ENCODE assay signal across 17 cellular contexts in the genomic region with DNA sequence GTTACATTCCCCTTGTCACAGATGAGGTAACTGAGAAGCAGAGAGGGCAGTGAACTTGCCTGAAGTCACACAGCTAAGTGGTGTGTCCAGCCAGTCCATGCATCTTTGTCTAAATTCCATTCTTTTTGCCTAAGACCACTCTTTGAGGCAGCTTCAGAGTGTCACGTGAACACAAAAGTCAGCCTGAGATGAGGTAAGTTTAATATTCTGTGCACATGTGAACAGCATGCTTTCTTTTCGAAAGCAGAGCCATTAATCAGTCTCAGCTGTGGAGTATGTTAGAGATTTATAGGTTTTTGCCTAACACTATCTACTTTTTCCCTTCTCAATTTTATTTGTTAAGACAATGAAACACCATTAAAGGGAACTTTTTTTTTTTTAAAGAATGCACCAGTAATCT. TPM values are rescaled to one million over a fixed set of nuclear protein-coding genes. Genes with fewer than 3 reads are reported as not detected.
DNase-seq lines count a peak whose midpoint lies in the region; ATAC-seq, FAIRE-seq and TF ChIP-seq lines count a peak whose summit lies in the region.
"Had no signal": no experiment of that assay in that cellular context is flagged by ENCODE, and none has a peak within 500 bp of the region (broad histone marks: within the 10 kb centered on the region; RNA-seq: fewer than 3 reads in every experiment).

No MANE protein-coding gene starts in this region.

- TF ChIP-seq POLR2A in IMR-90 (IDR thresholded peaks at IDR 0.05; ENCODE audit: low read depth, low read length) (no peak), tibial nerve (IDR thresholded peaks at IDR 0.05) (no peak)

- no peak overlapping the region for H4K91ac ChIP-seq in IMR-90 (ENCODE audit: insufficient read depth, low read depth, low read length)

- no peak for ATAC-seq in IMR-90 (ENCODE audit: low read depth)
- ATAC-seq in GM21529 (IDR thresholded peaks at IDR 0.05; ENCODE audit: unreplicated experiment): no peak
- no peak for ATAC-seq in pancreas
- ATAC-seq: K562 had no signal

- H3K36me3 ChIP-seq in IMR-90 (ENCODE audit: control insufficient read depth, insufficient read depth, low read length) (peaks cover 11% of the 10 kb centered on the region; the same call in 1 of the 2 replicates), colonic mucosa (no peaks in the 10 kb centered on the region), muscle layer of colon (ENCODE audit: insufficient read depth, low read length) (peaks cover 5% of the 10 kb centered on the region), tibial nerve (peaks cover 0 to 5% (median 0%) of the 10 kb centered on the region in 3 donors), pancreas (no peaks in the 10 kb centered on the region)
- H3K36me3 ChIP-seq: neutrophil had no signal

- no peak overlapping the region for H2BK5ac ChIP-seq in IMR-90 (ENCODE audit: low read depth, low read length, poor library complexity, severe bottlenecking)

- H3K9me3 ChIP-seq in IMR-90 (ENCODE audit: control insufficient read depth, insufficient read depth, low read length) (no peaks in the 10 kb centered on the region), colonic mucosa (no peaks in the 10 kb centered on the region), muscle layer of colon (ENCODE audit: low read length) (no peaks in the 10 kb centered on the region), tibial nerve (no peaks in the 10 kb centered on the region), pancreas (no peaks in the 10 kb centered on the region)
- H3K9me3 ChIP-seq: neutrophil had no signal

- H3K23ac ChIP-seq in IMR-90 (ENCODE audit: low read depth, low read length): no peak overlapping the region

- H3K27ac ChIP-seq in IMR-90 (ENCODE audit: insufficient read depth, low read length) (no peak overlapping the region), colonic mucosa (peak overlapping the region; percentile 30), muscle layer of colon (ENCODE audit: low read depth, low read length) (peak overlapping the region; percentile 88), tibial nerve (peak overlapping the region; percentile 65 to 97 (median 84)), pancreas (no peak overlapping the region)
- H3K27ac ChIP-seq: epithelial cell of prostate, neutrophil had no signal

- no peak overlapping the region for H2AK9ac ChIP-seq in IMR-90 (replicated peaks; ENCODE audit: low read depth, low read length, poor library complexity)

- H4K5ac ChIP-seq in IMR-90 (ENCODE audit: low read depth, low read length): no peak overlapping the region

- BruUV-seq in IMR-90 (replicated peaks; lab: Mats Ljungman, UMichigan): no TSS peak

- H3K79me1 ChIP-seq in IMR-90 (ENCODE audit: low read depth in 1 of 2, low read length in 2 of 2): peaks cover 0 to 64% of the 10 kb centered on the region in 2 experiments; a peak in 3 of 4 replicates

- no peak overlapping the region for H3K4me2 ChIP-seq in IMR-90 (ENCODE audit: low read depth, low read length)

- no peak overlapping the region for H2BK20ac ChIP-seq in IMR-90 (ENCODE audit: low read depth, low read length)

- H3K4ac ChIP-seq in IMR-90 (ENCODE audit: low read depth, low read length): no peak overlapping the region

- intact Hi-C loops in IMR-90 (cut with micrococcal nuclease): loop anchor here (5.0 kb wide), 1 partner anchor 41 kb away; a partner anchor contains a TSS
- intact Hi-C loops in colonic mucosa (cut with DNase I): no loop called here
- intact Hi-C loops in pancreas (cut with DNase I): no loop called here

- no peak for TF ChIP-seq EP300 in tibial nerve (IDR thresholded peaks at IDR 0.05)

- H4K20me1 ChIP-seq in IMR-90 (ENCODE audit: insufficient read depth, low read length): peaks cover 42% of the 10 kb centered on the region; the same call in 1 of the 2 replicates

- in situ Hi-C loops in IMR-90 (cut with MboI; ENCODE audit: low sequenced_read_pairs): no loop called here

- H3K18ac ChIP-seq in IMR-90 (ENCODE audit: low read depth, low read length): no peak overlapping the region

- no peak for FAIRE-seq in pancreas (lab: Jason Lieb, UNC)
- FAIRE-seq: K562 had no signal

- H3K4me3 ChIP-seq in IMR-90 (ENCODE audit: insufficient read depth, low read depth, low read length): no peak overlapping the region
- no peak overlapping the region for H3K4me3 ChIP-seq in colonic mucosa
- H3K4me3 ChIP-seq in muscle layer of colon (ENCODE audit: low read depth in 1 of 2, low read length in 2 of 2): no peak overlapping the region
- no peak overlapping the region for H3K4me3 ChIP-seq in tibial nerve
- no peak overlapping the region for H3K4me3 ChIP-seq in pancreas
- H3K4me3 ChIP-seq: GM12878, K562 had no signal

- WGBS in IMR-90 (ENCODE audit: extremely low coverage in 2 of 2, insufficient read length in 1 of 2), 2 experiments: no CpG with 5 or more reads among the region's 2 CpGs
- WGBS in tibial nerve, 2 donors: 25 to 51% methylated on average over 2 of the region's 2 CpGs
- WGBS in pancreas, 2 donors: 74 to 78% methylated on average over 2 of the region's 2 CpGs

- no peaks in the 10 kb centered on the region for H3K27me3 ChIP-seq in IMR-90 (ENCODE audit: control insufficient read depth, insufficient read depth, low read length)
- no peaks in the 10 kb centered on the region for H3K27me3 ChIP-seq in colonic mucosa
- no peaks in the 10 kb centered on the region for H3K27me3 ChIP-seq in muscle layer of colon (ENCODE audit: control insufficient read depth in 1 of 2, insufficient read depth in 2 of 2, low read length in 2 of 2)
- no peaks in the 10 kb centered on the region for H3K27me3 ChIP-seq in tibial nerve
- H3K27me3 ChIP-seq in pancreas: no peaks in the 10 kb centered on the region

- peaks cover 31% of the 10 kb centered on the region for H3K4me1 ChIP-seq in IMR-90 (ENCODE audit: control insufficient read depth, insufficient read depth, low read length)
- no peaks in the 10 kb centered on the region for H3K4me1 ChIP-seq in colonic mucosa
- H3K4me1 ChIP-seq in muscle layer of colon (ENCODE audit: insufficient read depth, low read length): peaks cover 62% of the 10 kb centered on the region
- H3K4me1 ChIP-seq in tibial nerve: peaks cover 0 to 81% (median 45%) of the 10 kb centered on the region in 4 donors
- peaks cover 20 to 27% (median 25%) of the 10 kb centered on the region in 3 donors for H3K4me1 ChIP-seq in pancreas

- POLR2A ChIA-PET in IMR-90 (lab: Charles Lee; ENCODE audit: unreplicated experiment): no interaction called here

- no peak for TF ChIP-seq RAD21 in IMR-90 (IDR thresholded peaks at IDR 0.05; ENCODE audit: low read length)

- no peak for TF ChIP-seq CTCF in IMR-90 (conservative IDR thresholded peaks at IDR 0.05; ENCODE audit: low read depth, low read length)
- TF ChIP-seq CTCF in colonic mucosa (IDR thresholded peaks at IDR 0.05): no peak
- no peak for TF ChIP-seq CTCF in tibial nerve (IDR thresholded peaks at IDR 0.05)
- TF ChIP-seq CTCF in pancreas (IDR thresholded peaks at IDR 0.05): no peak

- H2BK120ac ChIP-seq in IMR-90 (ENCODE audit: low read depth, low read length): no peak overlapping the region

- no peak overlapping the region for H2AFZ ChIP-seq in IMR-90 (replicated peaks; ENCODE audit: low read length, poor library complexity)

- H2BK15ac ChIP-seq in IMR-90 (ENCODE audit: low read depth, low read length): no peak overlapping the region; the same call in 2 of the 3 replicates

- peak overlapping the region; percentile 6; the same call in 1 of the 2 replicates for H2AK5ac ChIP-seq in IMR-90 (ENCODE audit: low read depth, low read length)

- no peak overlapping the region for H4K8ac ChIP-seq in IMR-90 (ENCODE audit: low read depth in 2 of 2, low read length in 2 of 2)

- no peak overlapping the region for H3K14ac ChIP-seq in IMR-90 (replicated peaks; ENCODE audit: low read depth, low read length)

- dilution Hi-C loops in IMR-90 (cut with HindIII; ENCODE audit: low sequenced_read_pairs, unreplicated experiment): no loop called here

- CTCF ChIA-PET in IMR-90 (lab: Yijun Ruan, JAX): interaction anchor here (0.6 kb wide), 2 partner anchors 408 to 1491 kb away, joined by 4 to 6 read pairs; no protein-coding TSS in a partner anchor

- H3K9me1 ChIP-seq in IMR-90 (ENCODE audit: insufficient read depth, low read length): peaks cover 40% of the 10 kb centered on the region

- H3K9ac ChIP-seq in IMR-90 (ENCODE audit: low read depth, low read length): no peak overlapping the region
- peak overlapping the region; percentile 37 to 48 for H3K9ac ChIP-seq in colonic mucosa (ENCODE audit: low read depth in 2 of 2, low read length in 2 of 2)
- H3K9ac ChIP-seq in muscle layer of colon (ENCODE audit: low read length): no peak overlapping the region

- DNase-seq in IMR-90 (peak; percentile 52), colonic mucosa (no peak), tibial nerve (ENCODE audit: low spot score in 2 of 2) (no peak), activated gamma-delta T cell (lab: John Stamatoyannopoulos, UW) (no peak), pancreas (no peak)
- DNase-seq: activated CD4-positive, alpha-beta T cell treated with anti-CD3 and anti-CD28 coated beads for 1 hour; DMS153; islet precursor cell; NCI-H187; stimulated activated naive CD4-positive, alpha-beta T cell treated with Interleukin-2 at 50 U/mL for 16 hours; SW 1271 had no signal

- no peak overlapping the region for H3K56ac ChIP-seq in IMR-90 (ENCODE audit: extremely low read depth, insufficient read depth, low read length)

TF ChIP-seq in IMR-90, 13 proteins besides CTCF, POLR2A, EP300 and RAD21 (continues in another document):
- TF ChIP-seq MXI1 (IDR thresholded peaks at IDR 0.05; ENCODE audit: borderline replicate concordance, low read depth, low read length) (no peak), CHD1 (IDR thresholded peaks at IDR 0.05; ENCODE audit: low read depth, low read length) (no peak), RCOR1 (IDR thresholded peaks at IDR 0.05; ENCODE audit: insufficient replicate concordance, low read length) (no peak), RFX5 (IDR thresholded peaks at IDR 0.05; ENCODE audit: low read depth, low read length) (no peak), BHLHE40 (IDR thresholded peaks at IDR 0.05; ENCODE audit: low read depth, low read length) (no peak), NFE2L2 (IDR thresholded peaks at IDR 0.05; ENCODE audit: low read depth, low read length) (no peak), SMC3 (IDR thresholded peaks at IDR 0.05; ENCODE audit: low read depth, low read length) (no peak)

RNA-seq across cellular contexts. Expression of a gene that starts 43.5 kb away (rescaled TPM):
- 7.8 and 8.2 TPM in 2 replicates for total RNA-seq in IMR-90 (2012; rRNA removed)
- 14.4 and 15.0 TPM in 2 replicates for polyA plus RNA-seq in IMR-90 (2012; rRNA removed)
- polyA plus RNA-seq in IMR-90 (2012; cell fraction: cytosol; rRNA removed): 6.6 and 11.4 TPM in 2 replicates
- polyA plus RNA-seq in IMR-90 (2012; cell fraction: nucleus; rRNA removed; ENCODE audit: low replicate concordance): 16.7 and 24.7 TPM in 2 replicates
- 10 to 100 TPM; 12.2 to 13.2 TPM for total RNA-seq in colonic mucosa
- 10 to 100 TPM; 27.8 to 52.6 (median 44.4) TPM for total RNA-seq in tibial nerve
- 10 to 100 TPM in 5 of 6 donors, 1 to 10 TPM in 1; 9.7 to 24.9 (median 12.9) TPM for total RNA-seq in pancreas
- 1 to 10 TPM; 4.2 to 4.3 TPM for polyA plus RNA-seq in pancreas

Comparison
In these comparisons a context has a peak if more than half of its experiments do, and no peak if none do; other contexts are left out.
1. H3K27ac ChIP-seq: peak in colonic mucosa (single experiment), muscle layer of colon (single experiment) and tibial nerve (4 of 4); none in IMR-90 (single experiment) and pancreas (0 of 4).
2. H3K9ac ChIP-seq: peak in colonic mucosa (2 of 2); none in IMR-90 (single experiment) and muscle layer of colon (single experiment).